28 cellular contexts compared by ENCODE assay signal in genomic region chr6:127249619-127250018, GRCh38.
"Had no signal": no experiment of that assay in that cellular context is flagged by ENCODE, and none has a peak within 500 bp of the region (broad histone marks: within the 10 kb centered on the region; RNA-seq: fewer than 3 reads in every experiment).

No MANE protein-coding gene starts in this region.

- H3K4me3 ChIP-seq: adrenal gland, body of pancreas, esophagus muscularis mucosa, gastrocnemius medialis, heart left ventricle had no signal

- H3K4me1 ChIP-seq: adrenal gland, body of pancreas, esophagus muscularis mucosa, foreskin keratinocyte, gastrocnemius medialis, heart left ventricle had no signal

- H3K27me3 ChIP-seq: adrenal gland, body of pancreas, esophagus muscularis mucosa, foreskin keratinocyte, gastrocnemius medialis had no signal

- ATAC-seq: activated CD4-positive, CD25-positive, alpha-beta regulatory T cell treated with anti-CD3 and anti-CD28 coated beads, Interleukin-2, amount 50 U/mL, for 24 hours; activated CD8-positive, alpha-beta T cell treated with anti-CD3 and anti-CD28 coated beads for 36 hours; activated naive CD8-positive, alpha-beta T cell treated with anti-CD3 and anti-CD28 coated beads, Interleukin-2, amount 50 U/mL, for 24 hours; activated T-cell treated with anti-CD3 and anti-CD28 coated beads, Interleukin-2, amount 50 U/mL, for 4 hours; activated T-helper 17 cell treated with anti-CD3 and anti-CD28 coated beads, Interleukin-2, amount 50 U/mL, for 72 hours; body of pancreas; effector memory CD8-positive, alpha-beta T cell; foreskin keratinocyte; gastrocnemius medialis; heart left ventricle had no signal

- H3K36me3 ChIP-seq: adrenal gland, esophagus muscularis mucosa, gastrocnemius medialis, heart left ventricle had no signal

- H3K27ac ChIP-seq: adrenal gland, body of pancreas, esophagus muscularis mucosa, foreskin keratinocyte, gastrocnemius medialis, heart left ventricle had no signal

- DNase-seq: activated B cell treated with CpG ODN at 0.5 μM for 24 hours; activated CD4-positive, alpha-beta T cell treated with anti-CD3 and anti-CD28 coated beads for 48 hours; activated CD4-positive, alpha-beta T cell treated with anti-CD3 and anti-CD28 coated beads, Interleukin-2, amount 50 U/mL, for 1 hour; activated CD4-positive, alpha-beta T cell treated with anti-CD3 and anti-CD28 coated beads, Interleukin-2, amount 50 U/mL, for 48 hours; activated CD8-positive, alpha-beta memory T cell treated with anti-CD3 and anti-CD28 coated beads for 24 hours; activated CD8-positive, alpha-beta T cell treated with anti-CD3 and anti-CD28 coated beads for 36 hours; activated effector memory CD4-positive, alpha-beta T cell treated with Interleukin-2 at 50 U/mL for 16 hours; activated gamma-delta T cell treated with Interleukin-2 at 50 U/mL for 16 hours; activated naive CD4-positive, alpha-beta T cell treated with anti-CD3 and anti-CD28 coated beads for 36 hours; activated naive CD8-positive, alpha-beta T cell treated with anti-CD3 and anti-CD28 coated beads for 36 hours; activated naive CD8-positive, alpha-beta T cell treated with anti-CD3 and anti-CD28 coated beads, Interleukin-2, amount 50 U/mL, for 24 hours; activated T-cell treated with anti-CD3 and anti-CD28 coated beads, Interleukin-2, amount 50 U/mL, for 4 hours; adrenal gland; aorta; body of pancreas; cortex of kidney; dermis blood vessel endothelial cell; effector CD4-positive, alpha-beta T cell; effector memory CD8-positive, alpha-beta T cell; erythroblast; foreskin keratinocyte; gastrocnemius medialis; glutamatergic neuron; heart left ventricle; T-helper 2 cell had no signal
